In genomic region chr12:115922952-115923564, GRCh38 we compare ENCODE assay signal across 1 cellular context.
TF ChIP-seq lines count a peak whose summit lies in the region.

No MANE protein-coding gene starts in this region.

TF ChIP-seq in HepG2, 621 proteins besides CTCF, POLR2A, EP300 and RAD21 (continued from another document):
- TF ChIP-seq ZFP91 (CRISPR knock-in tag; IDR thresholded peaks at IDR 0.05; ENCODE audit: borderline replicate concordance) (peak; percentile 18; the same call in 1 of the 2 replicates), ZSCAN9 (CRISPR knock-in tag; IDR thresholded peaks at IDR 0.05; ENCODE audit: borderline replicate concordance) (no peak), CBX2 (IDR thresholded peaks at IDR 0.05; ENCODE audit: low read depth, low read length) (no peak), CBX2 (CRISPR knock-in tag; IDR thresholded peaks at IDR 0.05; ENCODE audit: low read depth) (no peak), ZNF280D (CRISPR knock-in tag; IDR thresholded peaks at IDR 0.05) (peak; percentile 85; the same call in 1 of the 2 replicates), KLF6 (CRISPR knock-in tag; IDR thresholded peaks at IDR 0.05) (no peak), E2F2 (CRISPR knock-in tag; IDR thresholded peaks at IDR 0.05; ENCODE audit: borderline replicate concordance) (no peak), KLF11 (CRISPR knock-in tag; IDR thresholded peaks at IDR 0.05) (no peak), IRX3 (CRISPR knock-in tag; IDR thresholded peaks at IDR 0.05; ENCODE audit: borderline replicate concordance, low read depth) (no peak), ZNF501 (CRISPR knock-in tag; IDR thresholded peaks at IDR 0.05) (no peak), STAG1 (CRISPR knock-in tag; IDR thresholded peaks at IDR 0.05) (peak; percentile 68), ZNF280B (CRISPR knock-in tag; IDR thresholded peaks at IDR 0.05; ENCODE audit: borderline replicate concordance) (no peak), ZBTB38 (CRISPR knock-in tag; IDR thresholded peaks at IDR 0.05) (no peak), SMC3 (IDR thresholded peaks at IDR 0.05; ENCODE audit: low read length) (peak; percentile 58; the same call in 1 of the 2 replicates)
